20 cellular contexts compared by ENCODE assay signal in the genomic region with DNA sequence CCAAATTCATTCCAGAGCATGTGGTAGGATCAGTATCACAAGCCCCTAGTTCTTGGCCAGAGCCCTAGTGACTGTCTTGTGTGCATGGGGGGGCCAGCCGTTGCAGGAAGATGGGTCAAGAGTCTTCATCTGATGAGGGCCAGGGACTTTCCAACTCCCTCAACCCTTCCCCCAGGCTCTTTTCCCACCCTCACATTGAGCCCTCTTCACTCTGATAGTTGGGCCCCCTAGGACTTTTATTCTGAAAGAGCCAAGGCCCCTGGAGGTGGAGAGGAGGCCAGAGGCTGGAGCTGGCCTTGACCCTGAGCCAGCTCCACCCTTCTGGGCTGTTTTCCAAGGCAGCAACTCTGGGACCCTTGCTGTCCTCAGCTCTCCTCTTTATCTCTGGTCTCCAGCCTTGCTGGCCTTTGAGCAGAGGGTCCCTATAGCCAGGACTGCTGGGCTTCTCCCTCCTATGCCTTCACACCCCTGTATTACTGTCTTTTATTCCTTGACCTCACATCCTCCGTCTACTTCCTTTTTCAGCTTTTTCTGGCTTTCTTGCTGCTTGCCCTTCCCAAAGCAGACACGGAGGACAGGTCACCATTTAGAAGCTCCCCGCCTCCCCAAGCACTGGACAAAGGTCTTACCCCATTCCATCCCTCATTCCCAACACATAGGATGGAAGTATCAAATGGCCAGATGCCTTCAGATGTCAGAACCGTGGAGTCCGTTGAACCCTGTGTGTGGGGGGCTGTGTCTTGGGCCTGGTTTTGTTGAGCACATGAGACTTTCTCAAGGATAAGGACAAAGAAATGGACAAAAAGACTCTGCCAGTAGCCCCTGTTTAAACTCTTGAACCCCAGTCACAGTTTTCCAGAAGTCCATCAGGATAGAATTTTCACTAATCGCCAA. TPM values are rescaled to one million over a fixed set of nuclear protein-coding genes. Genes with fewer than 3 reads are reported as not detected.
DNase-seq lines count a peak whose midpoint lies in the region; ATAC-seq and TF ChIP-seq lines count a peak whose summit lies in the region.
"Had no signal": no experiment of that assay in that cellular context is flagged by ENCODE, and none has a peak within 500 bp of the region (broad histone marks: within the 10 kb centered on the region; RNA-seq: fewer than 3 reads in every experiment).

No MANE protein-coding gene starts in this region.

- POLR2A ChIA-PET in IMR-90 (lab: Charles Lee; ENCODE audit: unreplicated experiment) (interaction anchor here (0.5 to 0.6 kb wide), 2 partner anchors 151 to 434 kb away, joined by 5 to 13 read pairs; a partner anchor contains a TSS), SK-N-SH (lab: Yijun Ruan, JAX) (interaction anchor here (0.6 kb wide), 1 partner anchor 521 kb away, joined by 3 read pairs; no protein-coding TSS in a partner anchor)

- no peak for TF ChIP-seq RAD21 in IMR-90 (IDR thresholded peaks at IDR 0.05; ENCODE audit: low read length)
- no peak for TF ChIP-seq RAD21 in SK-N-SH (IDR thresholded peaks at IDR 0.05; ENCODE audit: low read length)

- WGBS in IMR-90 (ENCODE audit: extremely low coverage in 2 of 2, insufficient read length in 1 of 2), 2 experiments: 75% methylated on average over 1 of the region's 7 CpGs; no CpG with 5 or more reads in 1 of the 2 experiments
- WGBS in SK-N-SH (ENCODE audit: low lambda C conversion rate): 70% methylated on average over 7 of the region's 7 CpGs

- no peak overlapping the region for H3K18ac ChIP-seq in IMR-90 (ENCODE audit: low read depth, low read length)

- H3K4me3 Mint-ChIP-seq in activated T-cell treated with anti-CD3 and anti-CD28 coated beads, Interleukin-2, amount 50 U/mL, for 72 hours: no peak overlapping the region
- H3K4me3 Mint-ChIP-seq: activated naive CD4-positive, alpha-beta T cell treated with anti-CD3 and anti-CD28 coated beads for 36 hours; CD4-positive, alpha-beta memory T cell; neural crest cell had no signal

- H3K9me3 ChIP-seq in IMR-90 (ENCODE audit: control insufficient read depth, insufficient read depth, low read length) (no peaks in the 10 kb centered on the region), colonic mucosa (no peaks in the 10 kb centered on the region), left lung (no peaks in the 10 kb centered on the region), SK-N-SH (no peaks in the 10 kb centered on the region)
- H3K9me3 ChIP-seq: thoracic aorta had no signal

- H3K4me1 ChIP-seq in IMR-90 (ENCODE audit: control insufficient read depth, insufficient read depth, low read length) (no peaks in the 10 kb centered on the region), colonic mucosa (no peaks in the 10 kb centered on the region), left lung (peaks cover 0 to 12% of the 10 kb centered on the region in 2 donors), SK-N-SH (ENCODE audit: control insufficient read depth in 1 of 2, insufficient read depth in 2 of 2, low read depth in 1 of 2, low read length in 1 of 2) (no peaks in the 10 kb centered on the region)

- H3K23ac ChIP-seq in IMR-90 (ENCODE audit: low read depth, low read length): no peak overlapping the region

- no peak overlapping the region for H4K91ac ChIP-seq in IMR-90 (ENCODE audit: insufficient read depth, low read depth, low read length)

- H3K27me3 ChIP-seq in IMR-90 (ENCODE audit: control insufficient read depth, insufficient read depth, low read length) (no peaks in the 10 kb centered on the region), colonic mucosa (no peaks in the 10 kb centered on the region), left lung (no peaks in the 10 kb centered on the region), SK-N-SH (ENCODE audit: insufficient read depth) (0 out of 2 replicates have a peak, but pooled peaks cover 3% of the 10 kb centered on the region)

- H3K36me3 ChIP-seq in IMR-90 (ENCODE audit: control insufficient read depth, insufficient read depth, low read length) (peaks cover 13% of the 10 kb centered on the region), colonic mucosa (no peaks in the 10 kb centered on the region), left lung (peaks cover 0 to 2% of the 10 kb centered on the region in 2 donors), SK-N-SH (replicated peaks in 1 of 2; ENCODE audit: control insufficient read depth in 1 of 2, insufficient read depth in 2 of 2, low read length in 1 of 2) (no peaks in the 10 kb centered on the region)
- H3K36me3 ChIP-seq: thoracic aorta, WERI-Rb-1 had no signal

- in situ Hi-C loops in IMR-90 (cut with MboI; ENCODE audit: low sequenced_read_pairs): no loop called here

- H2BK5ac ChIP-seq in IMR-90 (ENCODE audit: low read depth, low read length, poor library complexity, severe bottlenecking): no peak overlapping the region

- H4K5ac ChIP-seq in IMR-90 (ENCODE audit: low read depth, low read length): no peak overlapping the region

- dilution Hi-C loops in IMR-90 (cut with HindIII; ENCODE audit: low sequenced_read_pairs, unreplicated experiment): no loop called here

- H2AK9ac ChIP-seq in IMR-90 (replicated peaks; ENCODE audit: low read depth, low read length, poor library complexity): peak overlapping the region; percentile 50

- no peaks in the 10 kb centered on the region for H3K79me1 ChIP-seq in IMR-90 (ENCODE audit: low read depth in 1 of 2, low read length in 2 of 2)

- H3K27ac Mint-ChIP-seq in activated T-cell treated with anti-CD3 and anti-CD28 coated beads, Interleukin-2, amount 50 U/mL, for 72 hours: no peak overlapping the region
- H3K27ac Mint-ChIP-seq: activated naive CD4-positive, alpha-beta T cell treated with anti-CD3 and anti-CD28 coated beads for 36 hours had no signal

- H3K36me3 Mint-ChIP-seq in activated T-cell treated with anti-CD3 and anti-CD28 coated beads, Interleukin-2, amount 50 U/mL, for 72 hours (ENCODE audit: insufficient read depth in 2 of 2): no peaks in the 10 kb centered on the region

- H2AFZ ChIP-seq in IMR-90 (replicated peaks; ENCODE audit: low read length, poor library complexity): no peak overlapping the region
- H2AFZ ChIP-seq in SK-N-SH (ENCODE audit: low read depth): no peak overlapping the region

- H3F3A ChIP-seq in SK-N-SH (replicated peaks; ENCODE audit: insufficient read depth): no peaks in the 10 kb centered on the region

- no peak overlapping the region for H3K56ac ChIP-seq in IMR-90 (ENCODE audit: extremely low read depth, insufficient read depth, low read length)

- no peak overlapping the region for H3K14ac ChIP-seq in IMR-90 (replicated peaks; ENCODE audit: low read depth, low read length)

- H3K27me3 Mint-ChIP-seq in activated T-cell treated with anti-CD3 and anti-CD28 coated beads, Interleukin-2, amount 50 U/mL, for 72 hours (ENCODE audit: low read depth): no peaks in the 10 kb centered on the region
- H3K27me3 Mint-ChIP-seq: CD4-positive, alpha-beta memory T cell had no signal

- H3K79me2 ChIP-seq in SK-N-SH (ENCODE audit: insufficient read depth): no peaks in the 10 kb centered on the region

- no peak for TF ChIP-seq EP300 in SK-N-SH (IDR thresholded peaks at IDR 0.05; ENCODE audit: borderline replicate concordance in 1 of 2, low read depth in 1 of 2, low read length in 1 of 2)

- no peak for TF ChIP-seq POLR2A in IMR-90 (IDR thresholded peaks at IDR 0.05; ENCODE audit: low read depth, low read length)

- H3K9me1 ChIP-seq in IMR-90 (ENCODE audit: insufficient read depth, low read length): no peaks in the 10 kb centered on the region

- H3K4ac ChIP-seq in IMR-90 (ENCODE audit: low read depth, low read length): no peak overlapping the region

- H2BK20ac ChIP-seq in IMR-90 (ENCODE audit: low read depth, low read length): no peak overlapping the region

- DNase-seq in IMR-90 (no peak), colonic mucosa (no peak), left lung (no peak), sciatic nerve (ENCODE audit: low spot score) (no peak), SK-N-SH (no peak), KG1 (lab: John Stamatoyannopoulos, UW) (no peak)
- no peak for DNase-seq in activated T-cell treated with anti-CD3 and anti-CD28 coated beads, Interleukin-2, amount 50 U/mL, for 72 hours
- DNase-seq: activated naive CD4-positive, alpha-beta T cell treated with anti-CD3 and anti-CD28 coated beads for 36 hours; activated T-cell treated with anti-CD3 and anti-CD28 coated beads for 4 hours; anterior cingulate cortex; CD4-positive, alpha-beta memory T cell; cerebellar nuclear complex; DND-41; NCI-H1105 treated with DMSO at 0.1 percent for 48 hours; NCI-H524 treated with DMSO at 0.1 percent for 48 hours; SHP77; WERI-Rb-1 had no signal

- no TSS peak for BruUV-seq in IMR-90 (replicated peaks; lab: Mats Ljungman, UMichigan)

- H3K9me2 ChIP-seq in SK-N-SH: no peaks in the 10 kb centered on the region

- intact Hi-C loops in IMR-90 (cut with micrococcal nuclease): no loop called here
- intact Hi-C loops in colonic mucosa (cut with DNase I): no loop called here
- intact Hi-C loops in left lung (cut with DNase I): no loop called here
- intact Hi-C loops in sciatic nerve (cut with DNase I): no loop called here

- H3K9me3 Mint-ChIP-seq in activated T-cell treated with anti-CD3 and anti-CD28 coated beads, Interleukin-2, amount 50 U/mL, for 72 hours: no peaks in the 10 kb centered on the region
- H3K9me3 Mint-ChIP-seq: activated naive CD4-positive, alpha-beta T cell treated with anti-CD3 and anti-CD28 coated beads for 36 hours; CD4-positive, alpha-beta memory T cell; neural crest cell had no signal

- H2BK120ac ChIP-seq in IMR-90 (ENCODE audit: low read depth, low read length): no peak overlapping the region

- no peak overlapping the region for H2BK15ac ChIP-seq in IMR-90 (ENCODE audit: low read depth, low read length)

- ATAC-seq in IMR-90 (ENCODE audit: low read depth) (no peak), left lung (peak; percentile 17), sciatic nerve (peak; percentile 59), HG03039 (IDR thresholded peaks at IDR 0.05; ENCODE audit: unreplicated experiment) (no peak)
- no peak for ATAC-seq in activated T-cell treated with anti-CD3 and anti-CD28 coated beads, Interleukin-2, amount 50 U/mL, for 72 hours (replicated peaks in 1 of 2)

- H2AK5ac ChIP-seq in IMR-90 (ENCODE audit: low read depth, low read length): no peak overlapping the region

- no peak overlapping the region for H4K8ac ChIP-seq in IMR-90 (ENCODE audit: low read depth in 2 of 2, low read length in 2 of 2)

- H3K4me2 ChIP-seq in IMR-90 (ENCODE audit: low read depth, low read length) (no peak overlapping the region), SK-N-SH (no peak overlapping the region)

- peaks cover under 1% of the 10 kb centered on the region for H3K4me1 Mint-ChIP-seq in activated T-cell treated with anti-CD3 and anti-CD28 coated beads, Interleukin-2, amount 50 U/mL, for 72 hours (ENCODE audit: low read depth)

- no peak overlapping the region for H3K4me3 ChIP-seq in IMR-90 (ENCODE audit: insufficient read depth, low read depth, low read length)
- no peak overlapping the region for H3K4me3 ChIP-seq in colonic mucosa
- H3K4me3 ChIP-seq in left lung: no peak overlapping the region
- H3K4me3 ChIP-seq in SK-N-SH (ENCODE audit: low read depth in 2 of 2, low read length in 1 of 2): no peak overlapping the region
- H3K4me3 ChIP-seq: thoracic aorta had no signal

- CTCF ChIA-PET in IMR-90 (lab: Yijun Ruan, JAX): interaction anchor here (0.6 kb wide), 1 partner anchor 105 kb away, joined by 3 read pairs; no protein-coding TSS in a partner anchor
- CTCF ChIA-PET in SK-N-SH (lab: Yijun Ruan, JAX): interaction anchor here (1.0 to 4.7 kb wide), 6 partner anchors 11 to 40 kb away, joined by 4 to 39 read pairs (median 7); a partner anchor contains a TSS

- H3K9ac ChIP-seq in IMR-90 (ENCODE audit: low read depth, low read length) (no peak overlapping the region), colonic mucosa (ENCODE audit: low read depth in 2 of 2, low read length in 2 of 2) (no peak overlapping the region), SK-N-SH (no peak overlapping the region)

- no peaks in the 10 kb centered on the region for H4K20me1 ChIP-seq in IMR-90 (ENCODE audit: insufficient read depth, low read length)
- H4K20me1 ChIP-seq in SK-N-SH (ENCODE audit: insufficient read depth): no peaks in the 10 kb centered on the region

- no peak for TF ChIP-seq CTCF in IMR-90 (conservative IDR thresholded peaks at IDR 0.05; ENCODE audit: low read depth, low read length)
- TF ChIP-seq CTCF in colonic mucosa (IDR thresholded peaks at IDR 0.05): no peak
- no peak for TF ChIP-seq CTCF in left lung (IDR thresholded peaks at IDR 0.05)
- TF ChIP-seq CTCF in SK-N-SH (IDR thresholded peaks at IDR 0.05): no peak

- no peak overlapping the region for H3K27ac ChIP-seq in IMR-90 (ENCODE audit: insufficient read depth, low read length)
- H3K27ac ChIP-seq in colonic mucosa: peak overlapping the region; percentile 12
- H3K27ac ChIP-seq in left lung: no peak overlapping the region
- no peak overlapping the region for H3K27ac ChIP-seq in SK-N-SH (ENCODE audit: low read depth in 2 of 2, low read length in 1 of 2)
- H3K27ac ChIP-seq: thoracic aorta, WERI-Rb-1 had no signal

RNA-seq across cellular contexts. Expression of a gene that starts 5.6 kb away (rescaled TPM):
- total RNA-seq in IMR-90 (2012; rRNA removed) (not detected in 2 replicates), colonic mucosa (1 to 10 TPM; 2.4 to 3.7 TPM), left lung (1 to 10 TPM; 1.2 to 2.3 TPM), sciatic nerve (4.5 TPM)
- polyA plus RNA-seq in IMR-90 (2012; rRNA removed) (0.15 TPM in 1 of 2 replicates, not detected in the other), SK-N-SH (2012; rRNA removed) (0.06 and 0.12 TPM in 2 replicates)
- not detected in 2 replicates for polyA plus RNA-seq in IMR-90 (2012; cell fraction: cytosol; rRNA removed)
- 0.38 and 1.1 TPM in 2 replicates for polyA plus RNA-seq in IMR-90 (2012; cell fraction: nucleus; rRNA removed; ENCODE audit: low replicate concordance)
- 0.08 and 0.22 TPM in 2 replicates for polyA plus RNA-seq in SK-N-SH (2012; cell fraction: cytosol; rRNA removed)
- polyA plus RNA-seq in SK-N-SH (2012; cell fraction: nucleus; rRNA removed): 0.70 and 0.79 TPM in 2 replicates
- under 1 TPM in 1 of 2 donors, not detected in 1; 0.26 TPM for total RNA-seq in activated T-cell treated with anti-CD3 and anti-CD28 coated beads, Interleukin-2, amount 50 U/mL, for 72 hours
- polyA plus RNA-seq: CD4-positive, alpha-beta memory T cell had no signal

RNA-seq across cellular contexts. Expression of a gene that starts 7.0 kb away (rescaled TPM):
- 4.1 and 5.3 TPM in 2 replicates for total RNA-seq in IMR-90 (2012; rRNA removed)
- polyA plus RNA-seq in IMR-90 (2012; rRNA removed): 14.5 and 16.4 TPM in 2 replicates
- polyA plus RNA-seq in IMR-90 (2012; cell fraction: cytosol; rRNA removed): 18.2 and 22.0 TPM in 2 replicates
- polyA plus RNA-seq in IMR-90 (2012; cell fraction: nucleus; rRNA removed; ENCODE audit: low replicate concordance): 118 and 208 TPM in 2 replicates
- 10 to 100 TPM; 13.6 to 17.0 TPM for total RNA-seq in colonic mucosa
- total RNA-seq in left lung: 10 to 100 TPM; 30.3 to 45.8 TPM
- 43.8 TPM for total RNA-seq in sciatic nerve
- polyA plus RNA-seq in SK-N-SH (2012; rRNA removed): 12.7 and 12.9 TPM in 2 replicates
- polyA plus RNA-seq in SK-N-SH (2012; cell fraction: cytosol; rRNA removed): 7.2 and 8.7 TPM in 2 replicates
- polyA plus RNA-seq in SK-N-SH (2012; cell fraction: nucleus; rRNA removed): 34.7 and 40.9 TPM in 2 replicates
- total RNA-seq in activated T-cell treated with anti-CD3 and anti-CD28 coated beads, Interleukin-2, amount 50 U/mL, for 72 hours: 10 to 100 TPM; 56.1 to 59.2 TPM

RNA-seq across cellular contexts. Expression of a gene that starts 14.1 kb away (rescaled TPM):
- total RNA-seq in IMR-90 (2012; rRNA removed) (7.5 and 9.1 TPM in 2 replicates), colonic mucosa (10 to 100 TPM; 39.5 to 39.7 TPM), left lung (10 to 100 TPM; 65.9 to 72.7 TPM), sciatic nerve (117 TPM)
- polyA plus RNA-seq in IMR-90 (2012; rRNA removed) (12.0 and 12.3 TPM in 2 replicates), SK-N-SH (2012; rRNA removed) (8.3 and 9.5 TPM in 2 replicates)
- polyA plus RNA-seq in IMR-90 (2012; cell fraction: cytosol; rRNA removed): 4.2 and 12.6 TPM in 2 replicates
- 18.0 and 18.4 TPM in 2 replicates for polyA plus RNA-seq in IMR-90 (2012; cell fraction: nucleus; rRNA removed; ENCODE audit: low replicate concordance)
- 6.2 and 6.7 TPM in 2 replicates for polyA plus RNA-seq in SK-N-SH (2012; cell fraction: cytosol; rRNA removed)
- polyA plus RNA-seq in SK-N-SH (2012; cell fraction: nucleus; rRNA removed): 19.7 and 20.2 TPM in 2 replicates
- total RNA-seq in activated T-cell treated with anti-CD3 and anti-CD28 coated beads, Interleukin-2, amount 50 U/mL, for 72 hours: 10 to 100 TPM; 22.6 to 27.4 TPM

RNA-seq across cellular contexts. Expression of a gene that starts 30.9 kb away (rescaled TPM):
- total RNA-seq in IMR-90 (2012; rRNA removed) (19.4 and 38.4 TPM in 2 replicates), colonic mucosa (100 to 1,000 TPM in 1 of 2 donors, 10 to 100 TPM in 1; 40.1 to 104 TPM), left lung (100 to 1,000 TPM; 403 to 693 TPM), sciatic nerve (628 TPM)
- polyA plus RNA-seq in IMR-90 (2012; rRNA removed) (153 and 165 TPM in 2 replicates), SK-N-SH (2012; rRNA removed) (18.7 and 20.1 TPM in 2 replicates)
- 93.2 and 225 TPM in 2 replicates for polyA plus RNA-seq in IMR-90 (2012; cell fraction: cytosol; rRNA removed)
- polyA plus RNA-seq in IMR-90 (2012; cell fraction: nucleus; rRNA removed; ENCODE audit: low replicate concordance): 86.8 and 97.2 TPM in 2 replicates
- polyA plus RNA-seq in SK-N-SH (2012; cell fraction: cytosol; rRNA removed): 10.1 and 14.5 TPM in 2 replicates
- 16.0 and 22.2 TPM in 2 replicates for polyA plus RNA-seq in SK-N-SH (2012; cell fraction: nucleus; rRNA removed)
- 1 to 10 TPM; 5.6 to 6.4 TPM for total RNA-seq in activated T-cell treated with anti-CD3 and anti-CD28 coated beads, Interleukin-2, amount 50 U/mL, for 72 hours

Comparison
In these comparisons a context has a peak if more than half of its experiments do, and no peak if none do; other contexts are left out.
1. ATAC-seq: peak in left lung (single experiment) and sciatic nerve (single experiment); none in IMR-90 (single experiment), activated T-cell treated with anti-CD3 and anti-CD28 coated beads, Interleukin-2, amount 50 U/mL, for 72 hours (0 of 2) and HG03039 (single experiment).